Comparison of ENCODE assay signal across 18 cellular contexts in the genomic region with DNA sequence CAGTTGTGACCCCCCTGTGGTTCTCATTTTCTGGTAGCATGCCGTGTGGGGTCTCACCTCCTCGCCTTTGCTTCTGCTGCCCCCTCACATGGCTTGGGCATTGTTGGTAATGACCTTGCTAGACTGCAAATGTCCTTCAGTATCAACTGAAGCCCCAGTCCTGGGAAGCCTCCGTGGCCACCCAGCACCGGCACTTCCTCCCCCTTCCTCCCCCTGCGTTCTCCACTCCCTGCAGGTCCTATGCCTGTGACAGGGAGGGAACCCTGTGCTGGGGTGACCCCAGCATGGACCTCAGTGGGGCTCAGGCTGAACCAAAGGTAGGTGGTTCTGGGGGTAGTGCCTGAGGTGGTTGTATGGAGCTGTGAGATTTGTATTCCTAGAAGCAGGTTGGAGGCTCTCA. TPM values are rescaled to one million over a fixed set of nuclear protein-coding genes. Genes with fewer than 3 reads are reported as not detected.
DNase-seq lines count a peak whose midpoint lies in the region; ATAC-seq, FAIRE-seq and TF ChIP-seq lines count a peak whose summit lies in the region.
"Had no signal": no experiment of that assay in that cellular context is flagged by ENCODE, and none has a peak within 500 bp of the region (broad histone marks: within the 10 kb centered on the region; RNA-seq: fewer than 3 reads in every experiment).

No MANE protein-coding gene starts in this region.

- no peak for FAIRE-seq in H54 (lab: Jason Lieb, UNC)
- FAIRE-seq: GM12878, GM18507 had no signal

- no peak overlapping the region for H2BK12ac ChIP-seq in mesenchymal stem cell (ENCODE audit: low read length in 2 of 2)

- ATAC-seq in GM21786 (IDR thresholded peaks at IDR 0.05; ENCODE audit: unreplicated experiment): no peak
- ATAC-seq: GM12878 had no signal

- H3K79me1 ChIP-seq in mesenchymal stem cell (replicated peaks; ENCODE audit: low read length, poor library complexity, severe bottlenecking): peaks cover 51% of the 10 kb centered on the region

- H3K36me3 ChIP-seq in Loucy (ENCODE audit: insufficient read depth, low read length) (no peaks in the 10 kb centered on the region), mesenchymal stem cell (ENCODE audit: control insufficient read depth in 1 of 2, insufficient read depth in 2 of 2, low read depth in 1 of 2, low read length in 2 of 2) (peaks cover 0 to 4% of the 10 kb centered on the region in 2 experiments), spleen (no peaks in the 10 kb centered on the region)

- no peak overlapping the region for H2BK120ac ChIP-seq in mesenchymal stem cell (ENCODE audit: low read depth, low read length)

- peak overlapping the region; percentile 25 for H3K27ac Mint-ChIP-seq in dendritic cell treated with granulocyte-macrophage colony-stimulating factor and Interleukin-4, amounts not matched to agents 40 ng/mL and 50 ng/mL, for 4 days

- H4K91ac ChIP-seq in mesenchymal stem cell (ENCODE audit: low read length): peak overlapping the region; percentile 59

- 100% methylated on average over 5 of the region's 5 CpGs for WGBS in mesenchymal stem cell
- 46 to 69% (median 50%) methylated on average over 5 of the region's 5 CpGs for WGBS in spleen, 5 donors

- H3F3A ChIP-seq in Loucy (ENCODE audit: low read depth): no peaks in the 10 kb centered on the region

- H3K4me2 ChIP-seq in Loucy (ENCODE audit: low read depth, low read length, poor library complexity, severe bottlenecking) (peak overlapping the region; percentile 35), mesenchymal stem cell (ENCODE audit: low read length, poor library complexity, severe bottlenecking) (no peak overlapping the region)

- H3K4me3 ChIP-seq in Loucy (ENCODE audit: low read length, poor library complexity, severe bottlenecking) (no peak overlapping the region), mesenchymal stem cell (ENCODE audit: insufficient read depth in 1 of 2, low read depth in 1 of 2, low read length in 2 of 2) (no peak overlapping the region), spleen (no peak overlapping the region)
- H3K4me3 ChIP-seq: GM12878 had no signal

- no peak overlapping the region for H3K4ac ChIP-seq in mesenchymal stem cell (ENCODE audit: low read depth in 1 of 2, low read length in 2 of 2)

- no peak overlapping the region for H2AK5ac ChIP-seq in mesenchymal stem cell (ENCODE audit: low read length, severe bottlenecking)

- no peak overlapping the region for H2AFZ ChIP-seq in Loucy (ENCODE audit: low read length)
- H2AFZ ChIP-seq in mesenchymal stem cell (ENCODE audit: low read depth, low read length): no peak overlapping the region

- TF ChIP-seq POLR2A in spleen (IDR thresholded peaks at IDR 0.05): no peak
- no peak for TF ChIP-seq POLR2A in H54 (IDR thresholded peaks at IDR 0.05; ENCODE audit: low read depth, low read length)

- H3K4me1 Mint-ChIP-seq in dendritic cell treated with granulocyte-macrophage colony-stimulating factor and Interleukin-4, amounts not matched to agents 40 ng/mL and 50 ng/mL, for 4 days (ENCODE audit: low read depth): peaks cover 80% of the 10 kb centered on the region

- TF ChIP-seq CTCF in Loucy (conservative IDR thresholded peaks at IDR 0.05; ENCODE audit: low read length): no peak
- TF ChIP-seq CTCF in spleen (IDR thresholded peaks at IDR 0.05 in 8 of 11, conservative IDR thresholded peaks at IDR 0.05 in 3 of 11): no peak

- peak overlapping the region in 1 of 2 experiments; percentile 29 for H3K14ac ChIP-seq in mesenchymal stem cell (ENCODE audit: low read length in 2 of 2)

- H2BK5ac ChIP-seq in mesenchymal stem cell (ENCODE audit: low read depth, low read length, poor library complexity, severe bottlenecking): no peak overlapping the region

- no peaks in the 10 kb centered on the region for H3K9me2 ChIP-seq in Loucy (replicated peaks; ENCODE audit: low read depth, low read length)

- H3K27ac ChIP-seq in mesenchymal stem cell (ENCODE audit: low read length, poor library complexity, severe bottlenecking) (no peak overlapping the region), spleen (peak overlapping the region in 5 of 8 donors; percentile 41 to 92 (median 60))

- H4K8ac ChIP-seq in mesenchymal stem cell (ENCODE audit: low read length): no peak overlapping the region

- H3K4me1 ChIP-seq in Loucy (ENCODE audit: insufficient read depth, low read length, poor library complexity, severe bottlenecking): peaks cover 64% of the 10 kb centered on the region
- peaks cover 10% of the 10 kb centered on the region for H3K4me1 ChIP-seq in mesenchymal stem cell (ENCODE audit: control insufficient read depth, insufficient read depth, low read depth, low read length)
- peaks cover 11 to 88% (median 59%) of the 10 kb centered on the region in 6 donors for H3K4me1 ChIP-seq in spleen

- no peak overlapping the region for H3K18ac ChIP-seq in mesenchymal stem cell (ENCODE audit: low read depth in 1 of 2, low read length in 2 of 2)

- no peak for DNase-seq in mesenchymal stem cell
- peak; percentile 75 for DNase-seq in spleen
- DNase-seq in H54 (ENCODE audit: insufficient read length, low spot score): no peak
- no peak for DNase-seq in activated CD4-positive, CD25-positive, alpha-beta regulatory T cell treated with anti-CD3 and anti-CD28 coated beads, Interleukin-2, amount 50 U/mL, for 72 hours
- no peak for DNase-seq in activated CD8-positive, alpha-beta memory T cell treated with anti-CD3 and anti-CD28 coated beads, Interleukin-2, amount 50 U/mL, for 48 hours
- DNase-seq: CD4-positive, CD25-positive, alpha-beta regulatory T cell; KBM-7; NCI-H1048; NCI-H2107; NCI-H226; NCI-H526 treated with DMSO at 0.1 percent for 48 hours; NK-92 treated with Interleukin-12 subunit alpha and Interleukin-12 subunit beta, amount 100 ng/mL, for 24 hours; OCI-M1 had no signal

- no peaks in the 10 kb centered on the region for H3K27me3 Mint-ChIP-seq in dendritic cell treated with granulocyte-macrophage colony-stimulating factor and Interleukin-4, amounts not matched to agents 40 ng/mL and 50 ng/mL, for 4 days
- H3K27me3 Mint-ChIP-seq: CD4-positive, CD25-positive, alpha-beta regulatory T cell had no signal

- H3K36me3 Mint-ChIP-seq in dendritic cell treated with granulocyte-macrophage colony-stimulating factor and Interleukin-4, amounts not matched to agents 40 ng/mL and 50 ng/mL, for 4 days (ENCODE audit: low read depth): peaks cover 18% of the 10 kb centered on the region
- H3K36me3 Mint-ChIP-seq: CD4-positive, CD25-positive, alpha-beta regulatory T cell had no signal

- H3K9ac ChIP-seq in Loucy (ENCODE audit: low read depth, low read length, poor library complexity, severe bottlenecking): no peak overlapping the region
- H3K9ac ChIP-seq in mesenchymal stem cell (ENCODE audit: low read length): no peak overlapping the region

- H4K20me1 ChIP-seq in Loucy (ENCODE audit: insufficient read depth, low read length, poor library complexity, severe bottlenecking): peaks cover 28% of the 10 kb centered on the region

- H2BK15ac ChIP-seq in mesenchymal stem cell (ENCODE audit: low read depth, poor library complexity, severe bottlenecking): no peak overlapping the region

- H3K79me2 ChIP-seq in Loucy (ENCODE audit: insufficient read depth, low read length): peaks cover 86% of the 10 kb centered on the region

- H3K9me3 Mint-ChIP-seq in dendritic cell treated with granulocyte-macrophage colony-stimulating factor and Interleukin-4, amounts not matched to agents 40 ng/mL and 50 ng/mL, for 4 days: no peaks in the 10 kb centered on the region
- H3K9me3 Mint-ChIP-seq: CD4-positive, CD25-positive, alpha-beta regulatory T cell had no signal

- intact Hi-C loops in dendritic cell treated with granulocyte-macrophage colony-stimulating factor and Interleukin-4, amounts not matched to agents 40 ng/mL and 50 ng/mL, for 4 days (cut with micrococcal nuclease): no loop called here
- intact Hi-C loops in spleen (cut with DNase I; ENCODE audit: low total_unique reads): no loop called here

- H3K9me3 ChIP-seq in Loucy (ENCODE audit: insufficient read depth, low read depth, low read length) (no peaks in the 10 kb centered on the region), mesenchymal stem cell (ENCODE audit: control insufficient read depth, low read length) (no peaks in the 10 kb centered on the region), spleen (no peaks in the 10 kb centered on the region)

- H3K4me3 Mint-ChIP-seq in dendritic cell treated with granulocyte-macrophage colony-stimulating factor and Interleukin-4, amounts not matched to agents 40 ng/mL and 50 ng/mL, for 4 days: no peak overlapping the region

- no peak overlapping the region for H3K23ac ChIP-seq in mesenchymal stem cell (ENCODE audit: low read length in 2 of 2)

- H3K27me3 ChIP-seq in Loucy (ENCODE audit: insufficient read depth, low read length, poor library complexity, severe bottlenecking) (no peaks in the 10 kb centered on the region), mesenchymal stem cell (ENCODE audit: control insufficient read depth in 1 of 2, insufficient read depth in 1 of 2, low read length in 2 of 2) (no peaks in the 10 kb centered on the region), spleen (replicated peaks in 1 of 7) (no peaks in the 10 kb centered on the region)

RNA-seq across cellular contexts. Expression of a gene that starts 5.9 kb away (rescaled TPM):
- polyA plus RNA-seq in mesenchymal stem cell (2013, experiment 1 of 2): 11.1 TPM
- 11.5 TPM for polyA plus RNA-seq in mesenchymal stem cell (2013, experiment 2 of 2)
- 100 to 1,000 TPM in 1 of 7 donors, 10 to 100 TPM in 6; 41.2 to 102 (median 53.0) TPM for total RNA-seq in spleen
- 10 to 100 TPM; 12.8 to 25.0 (median 22.4) TPM for polyA plus RNA-seq in spleen

RNA-seq across cellular contexts. Expression of a gene that starts 57.5 kb away (rescaled TPM):
- polyA plus RNA-seq in mesenchymal stem cell (2013, experiment 1 of 2): 13.0 TPM
- polyA plus RNA-seq in mesenchymal stem cell (2013, experiment 2 of 2): 12.5 TPM
- 10 to 100 TPM; 17.4 to 30.8 (median 21.1) TPM for total RNA-seq in spleen
- 10 to 100 TPM; 23.9 to 35.2 (median 30.4) TPM for polyA plus RNA-seq in spleen
